9 cellular contexts compared by ENCODE assay signal in genomic region chr10:103856497-103857175, GRCh38. TPM values are rescaled to one million over a fixed set of nuclear protein-coding genes. Genes with fewer than 3 reads are reported as not detected.
DNase-seq lines count a peak whose midpoint lies in the region; ATAC-seq and TF ChIP-seq lines count a peak whose summit lies in the region.
"Had no signal": no experiment of that assay in that cellular context is flagged by ENCODE, and none has a peak within 500 bp of the region (broad histone marks: within the 10 kb centered on the region; RNA-seq: fewer than 3 reads in every experiment).

No MANE protein-coding gene starts in this region.

- peak overlapping the region; percentile 50 for H3K4me3 Mint-ChIP-seq in activated naive CD4-positive, alpha-beta T cell treated with anti-CD3 and anti-CD28 coated beads, Interleukin-2, amount 10 ng/mL, durations not matched to agents 7 days and 5 days
- peak overlapping the region; percentile 49 for H3K4me3 Mint-ChIP-seq in activated CD4-positive, alpha-beta memory T cell treated with anti-CD3 and anti-CD28 coated beads, Interleukin-2, amount 10 ng/mL, durations not matched to agents 7 days and 5 days

- H3K36me3 ChIP-seq in suprapubic skin, result no peaks in the 10 kb centered on the region
- no peaks in the 10 kb centered on the region for H3K36me3 ChIP-seq in psoas muscle (ENCODE audit: insufficient read depth in 1 of 2, low read depth in 1 of 2)

- H3K27me3 ChIP-seq in suprapubic skin (no peaks in the 10 kb centered on the region), psoas muscle (ENCODE audit: insufficient read depth in 3 of 3, low read length in 2 of 3) (no peaks in the 10 kb centered on the region)

- no peaks in the 10 kb centered on the region for H3K9me3 Mint-ChIP-seq in activated naive CD4-positive, alpha-beta T cell treated with anti-CD3 and anti-CD28 coated beads, Interleukin-2, amount 10 ng/mL, durations not matched to agents 7 days and 5 days
- H3K9me3 Mint-ChIP-seq in activated CD4-positive, alpha-beta memory T cell treated with anti-CD3 and anti-CD28 coated beads, Interleukin-2, amount 10 ng/mL, durations not matched to agents 7 days and 5 days, result no peaks in the 10 kb centered on the region

- peaks cover 56% of the 10 kb centered on the region for H3K4me1 ChIP-seq in suprapubic skin
- peaks cover 35% of the 10 kb centered on the region for H3K4me1 ChIP-seq in psoas muscle

- no peak overlapping the region for H3K27ac ChIP-seq in suprapubic skin
- H3K27ac ChIP-seq in psoas muscle, result no peak overlapping the region

- intact Hi-C loops in psoas muscle (cut with DNase I), result loop anchor here (10.0 kb wide), 2 partner anchors 252 to 262 kb away; no protein-coding TSS in a partner anchor

- H3K4me3 ChIP-seq in iPS-18c (ENCODE audit: insufficient read depth, low read depth, low read length) (peak overlapping the region; percentile 67), suprapubic skin (peak overlapping the region; percentile 73), psoas muscle (no peak overlapping the region)

- H3K9me3 ChIP-seq in iPS-18c (ENCODE audit: control insufficient read depth, insufficient read depth, low read length), result no peaks in the 10 kb centered on the region
- H3K9me3 ChIP-seq in suprapubic skin, result no peaks in the 10 kb centered on the region
- H3K9me3 ChIP-seq in psoas muscle, result no peaks in the 10 kb centered on the region

- CTCF ChIA-PET in activated naive CD4-positive, alpha-beta T cell treated with anti-CD3 and anti-CD28 coated beads, Interleukin-2, amount 10 ng/mL, durations not matched to agents 7 days and 5 days (lab: Charles Lee), result interaction anchor here (0.7 to 3.5 kb wide), 10 partner anchors 8 to 159 kb away, joined by 3 to 74 read pairs (median 4); no protein-coding TSS in a partner anchor
- CTCF ChIA-PET in activated CD4-positive, alpha-beta memory T cell treated with anti-CD3 and anti-CD28 coated beads, Interleukin-2, amount 10 ng/mL, durations not matched to agents 7 days and 5 days (lab: Charles Lee), result interaction anchor here (0.6 to 3.9 kb wide), 8 partner anchors 9 to 400 kb away, joined by 3 to 78 read pairs (median 6); no protein-coding TSS in a partner anchor

- H3K36me3 Mint-ChIP-seq in activated naive CD4-positive, alpha-beta T cell treated with anti-CD3 and anti-CD28 coated beads, Interleukin-2, amount 10 ng/mL, durations not matched to agents 7 days and 5 days, result peaks cover 3% of the 10 kb centered on the region
- H3K36me3 Mint-ChIP-seq in activated CD4-positive, alpha-beta memory T cell treated with anti-CD3 and anti-CD28 coated beads, Interleukin-2, amount 10 ng/mL, durations not matched to agents 7 days and 5 days (ENCODE audit: low read depth), result no peaks in the 10 kb centered on the region

- TF ChIP-seq POLR2A in suprapubic skin (IDR thresholded peaks at IDR 0.05), result no peak

- no peak for DNase-seq in activated naive CD4-positive, alpha-beta T cell treated with anti-CD3 and anti-CD28 coated beads, Interleukin-2, amount 10 ng/mL, durations not matched to agents 7 days and 5 days
- DNase-seq in activated naive CD4-positive, alpha-beta T cell (lab: John Stamatoyannopoulos, UW), result no peak
- DNase-seq in activated CD4-positive, alpha-beta memory T cell treated with anti-CD3 and anti-CD28 coated beads, Interleukin-2, amount 10 ng/mL, durations not matched to agents 7 days and 5 days, result no peak
- DNase-seq in suprapubic skin (ENCODE audit: low spot score in 2 of 2) (peak in 1 of 2 donors; percentile 66), NCI-H2029 treated with DMSO at 0.1 percent for 48 hours (lab: John Stamatoyannopoulos, UW) (no peak), kidney tubule cell (ENCODE audit: low spot score) (no peak), psoas muscle (no peak)
- DNase-seq: stimulated activated CD4-positive, alpha-beta T cell treated with anti-CD3 and anti-CD28 coated beads, Interleukin-2, amount 100 ng/mL, for 48 hours had no signal

- TF ChIP-seq CTCF in suprapubic skin (IDR thresholded peaks at IDR 0.05) (no peak), psoas muscle (IDR thresholded peaks at IDR 0.05) (no peak)

- H3K4me1 Mint-ChIP-seq in activated naive CD4-positive, alpha-beta T cell treated with anti-CD3 and anti-CD28 coated beads, Interleukin-2, amount 10 ng/mL, durations not matched to agents 7 days and 5 days, result peaks cover 17% of the 10 kb centered on the region
- peaks cover 15% of the 10 kb centered on the region for H3K4me1 Mint-ChIP-seq in activated CD4-positive, alpha-beta memory T cell treated with anti-CD3 and anti-CD28 coated beads, Interleukin-2, amount 10 ng/mL, durations not matched to agents 7 days and 5 days

- no peak for ATAC-seq in psoas muscle

- peaks cover 83% of the 10 kb centered on the region for H3K27me3 Mint-ChIP-seq in activated naive CD4-positive, alpha-beta T cell treated with anti-CD3 and anti-CD28 coated beads, Interleukin-2, amount 10 ng/mL, durations not matched to agents 7 days and 5 days
- peaks cover 59% of the 10 kb centered on the region for H3K27me3 Mint-ChIP-seq in activated CD4-positive, alpha-beta memory T cell treated with anti-CD3 and anti-CD28 coated beads, Interleukin-2, amount 10 ng/mL, durations not matched to agents 7 days and 5 days

- H3K27ac Mint-ChIP-seq in activated naive CD4-positive, alpha-beta T cell treated with anti-CD3 and anti-CD28 coated beads, Interleukin-2, amount 10 ng/mL, durations not matched to agents 7 days and 5 days, result no peak overlapping the region
- no peak overlapping the region for H3K27ac Mint-ChIP-seq in activated CD4-positive, alpha-beta memory T cell treated with anti-CD3 and anti-CD28 coated beads, Interleukin-2, amount 10 ng/mL, durations not matched to agents 7 days and 5 days

- 82% methylated on average over 8 of the region's 8 CpGs for WGBS in suprapubic skin
- WGBS in psoas muscle, 3 donors, result 82 to 92% (median 87%) methylated on average over 8 of the region's 8 CpGs

- POLR2A ChIA-PET in activated CD4-positive, alpha-beta memory T cell treated with anti-CD3 and anti-CD28 coated beads, Interleukin-2, amount 10 ng/mL, durations not matched to agents 7 days and 5 days (lab: Charles Lee), result interaction anchor here (1.0 to 1.4 kb wide), 2 partner anchors 8 to 144 kb away, joined by 3 to 4 read pairs; no protein-coding TSS in a partner anchor

- no peak for TF ChIP-seq EP300 in suprapubic skin (IDR thresholded peaks at IDR 0.05)

RNA-seq across cellular contexts. Expression of gene SH3PXD2A, which starts 1.3 kb away (rescaled TPM):
- total RNA-seq in activated CD4-positive, alpha-beta memory T cell treated with anti-CD3 and anti-CD28 coated beads, Interleukin-2, amount 10 ng/mL, durations not matched to agents 7 days and 5 days, result 10 to 100 TPM; 16.5 to 17.9 TPM
- 10 to 100 TPM; 55.7 to 71.8 (median 66.8) TPM for total RNA-seq in suprapubic skin
- 10 to 100 TPM; 10.6 to 57.7 (median 31.4) TPM for total RNA-seq in psoas muscle
- polyA plus RNA-seq in psoas muscle, result 1 to 10 TPM; 3.0 to 5.9 (median 4.1) TPM
